In the genomic region with DNA sequence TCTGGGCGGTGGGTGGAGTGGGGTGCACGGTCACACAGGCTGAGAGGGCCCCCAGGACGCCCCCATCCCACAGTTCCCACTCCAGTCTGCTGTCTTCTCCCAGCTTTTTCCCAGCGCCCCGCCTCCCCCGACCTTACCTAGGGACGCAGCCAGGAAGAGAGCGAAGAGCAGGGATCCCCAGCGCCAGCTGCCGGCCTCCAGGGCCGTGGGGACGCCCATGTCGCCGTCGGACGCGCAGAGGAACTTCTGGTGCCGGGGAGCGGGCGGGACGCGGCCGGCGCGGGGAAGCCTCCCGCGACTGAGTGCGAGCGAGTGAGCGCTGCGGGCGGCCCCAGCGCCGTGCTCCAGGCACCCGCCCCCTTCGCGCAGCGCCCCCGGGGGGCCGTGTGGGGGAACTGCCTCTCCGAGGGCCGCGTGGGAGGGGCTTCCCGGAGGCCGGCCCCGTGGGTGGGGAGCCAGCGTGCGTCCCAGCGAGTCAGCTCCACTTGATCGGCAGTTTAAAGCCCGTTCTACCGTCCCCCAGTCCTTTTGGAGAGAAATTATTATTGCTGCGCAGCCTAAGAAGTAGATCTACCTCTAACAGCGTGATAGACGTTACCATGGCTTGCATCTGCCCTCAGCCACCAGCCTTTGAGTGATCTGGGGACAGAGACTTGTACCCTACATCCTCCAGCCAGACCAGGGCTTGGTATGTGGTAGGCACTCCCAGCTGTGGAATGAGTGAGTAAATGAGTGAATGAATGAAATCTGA, we compare ENCODE assay signal across 8 cellular contexts. TPM values are rescaled to one million over a fixed set of nuclear protein-coding genes. Genes with fewer than 3 reads are reported as not detected.
DNase-seq lines count a peak whose midpoint lies in the region; ATAC-seq and TF ChIP-seq lines count a peak whose summit lies in the region.

A gene (minus strand): TSS at position 300 of the 751 bp plus-strand sequence. CDS start 81 bp downstream, at position 219.

- no peaks in the 10 kb centered on the region for H3K79me2 ChIP-seq in neural cell (replicated peaks; ENCODE audit: insufficient read depth, low read length)

- no peaks in the 10 kb centered on the region for H3K9me2 ChIP-seq in neural cell (ENCODE audit: insufficient read depth, low read length)

- H3K36me3 ChIP-seq in neural cell (ENCODE audit: insufficient read depth, low read length) = no peaks in the 10 kb centered on the region
- H3K36me3 ChIP-seq in stomach smooth muscle (ENCODE audit: control insufficient read depth in 2 of 2, insufficient read depth in 2 of 2, low read length in 2 of 2) = no peaks in the 10 kb centered on the region

- peaks cover 24% of the 10 kb centered on the region for H3K27me3 ChIP-seq in neural cell (ENCODE audit: insufficient read depth, low read depth, low read length)
- no peaks in the 10 kb centered on the region for H3K27me3 ChIP-seq in stomach smooth muscle (ENCODE audit: control insufficient read depth in 1 of 2, insufficient read depth in 2 of 2, low read length in 2 of 2)

- no peak within 1 kb of the TSS for H3K27ac ChIP-seq in C4-2B
- no peak within 1 kb of the TSS for H3K27ac ChIP-seq in neural cell (ENCODE audit: low read length)
- H3K27ac ChIP-seq in stomach smooth muscle (ENCODE audit: low read length) = peak within 1 kb of the TSS; percentile 88

- no peak within 1 kb of the TSS for H2AFZ ChIP-seq in neural cell (ENCODE audit: low read depth, low read length)

- peak; percentile 54 for TF ChIP-seq RAD21 in neural cell (conservative IDR thresholded peaks at IDR 0.05)

- no peaks in the 10 kb centered on the region for H4K20me1 ChIP-seq in neural cell (ENCODE audit: insufficient read depth)

- peaks cover 52% of the 10 kb centered on the region for H3K4me1 ChIP-seq in stomach smooth muscle (ENCODE audit: control insufficient read depth, insufficient read depth, low read length)

- peak within 1 kb of the TSS; percentile 30 for H3K4me2 ChIP-seq in neural cell (ENCODE audit: low read length)

- H3K9me3 ChIP-seq in neural cell (ENCODE audit: low read length) (no peaks in the 10 kb centered on the region), stomach smooth muscle (ENCODE audit: control insufficient read depth in 2 of 2, low read length in 2 of 2) (no peaks in the 10 kb centered on the region)

- peak; percentile 78 for DNase-seq in HPDE6-E6E7 (ENCODE audit: extremely low spot score)
- DNase-seq in RPMI8226 = peak; percentile 87
- peak; percentile 98 for DNase-seq in activated effector memory CD4-positive, alpha-beta T cell treated with anti-CD3 and anti-CD28 coated beads, Interleukin-2, amount 50 U/mL, for 16 hours
- DNase-seq in fibroblast of the conjunctiva (ENCODE audit: low read depth) = peak; percentile 55

- no peak within 1 kb of the TSS for H3K9ac ChIP-seq in neural cell (ENCODE audit: low read length)
- peak within 1 kb of the TSS; percentile 86 for H3K9ac ChIP-seq in stomach smooth muscle (ENCODE audit: low read length in 2 of 2)

- TF ChIP-seq CTCF in C4-2B (conservative IDR thresholded peaks at IDR 0.05) (peak; percentile 83), neural cell (IDR thresholded peaks at IDR 0.05; ENCODE audit: poor library complexity, severe bottlenecking) (peak; percentile 86)

- no peaks in the 10 kb centered on the region for H3F3A ChIP-seq in neural cell (ENCODE audit: insufficient read depth, low read length, poor library complexity, severe bottlenecking)

- TF ChIP-seq EP300 in neural cell (conservative IDR thresholded peaks at IDR 0.05; ENCODE audit: poor library complexity, severe bottlenecking) = no peak

- ATAC-seq in GM19328 (IDR thresholded peaks at IDR 0.05; ENCODE audit: unreplicated experiment) = peak; percentile 48

- H3K4me3 ChIP-seq in neural cell (ENCODE audit: low read length) = peak within 1 kb of the TSS; percentile 56
- peak within 1 kb of the TSS; percentile 71 to 93 for H3K4me3 ChIP-seq in stomach smooth muscle (ENCODE audit: low read length in 2 of 2)

TF ChIP-seq in neural cell, 6 proteins besides CTCF, POLR2A, EP300 and RAD21:
- TF ChIP-seq SMC3 (conservative IDR thresholded peaks at IDR 0.05; ENCODE audit: poor library complexity) = peak; percentile 62
- TF ChIP-seq MXI1 (conservative IDR thresholded peaks at IDR 0.05; ENCODE audit: poor library complexity, severe bottlenecking) = peak; percentile 36
- no peak for TF ChIP-seq EZH2 (IDR thresholded peaks at IDR 0.05; ENCODE audit: borderline replicate concordance, insufficient read depth, low read length, poor library complexity, severe bottlenecking)
- no peak for TF ChIP-seq TAF1 (IDR thresholded peaks at IDR 0.05; ENCODE audit: low read depth)

RNA-seq across cellular contexts. Expression of the gene that starts here (rescaled TPM):
- not detected in 2 replicates for polyA plus RNA-seq in neural cell
- not detected in 2 replicates for polyA minus RNA-seq in neural cell
